ENCODE assay signal across 8 cellular contexts in genomic region chr18:54119524-54120019, GRCh38.
DNase-seq lines count a peak whose midpoint lies in the region; ATAC-seq, FAIRE-seq and TF ChIP-seq lines count a peak whose summit lies in the region.

No MANE protein-coding gene starts in this region.

- no peaks in the 10 kb centered on the region for H3K9me1 ChIP-seq in keratinocyte (ENCODE audit: control insufficient read depth, extremely low read depth, insufficient read depth, low read length)

- H3K9me2 ChIP-seq in OCI-LY7 (ENCODE audit: insufficient read depth, low read length) = no peaks in the 10 kb centered on the region

- peak overlapping the region in 3 of 4 donors; percentile 56 to 87 (median 75) for H3K4me3 Mint-ChIP-seq in IgD-negative memory B cell

- H3K4me2 ChIP-seq in OCI-LY7 (ENCODE audit: low read length) (peak overlapping the region; percentile 60), keratinocyte (ENCODE audit: control insufficient read depth, extremely low read depth, insufficient read depth, low read depth, low read length) (peak overlapping the region; percentile 30)

- POLR2A ChIA-PET in OCI-LY7 (lab: Charles Lee) = no interaction called here

- intact Hi-C loops in OCI-LY7 (cut with micrococcal nuclease; ENCODE audit: unreplicated experiment) = loop anchor here (5.0 kb wide), 2 partner anchors 207 to 552 kb away; no protein-coding TSS in a partner anchor
- intact Hi-C loops in breast epithelium (cut with DNase I; ENCODE audit: low total_unique reads) = no loop called here

- peak; percentile 94 for ATAC-seq in GM21825 (IDR thresholded peaks at IDR 0.05; ENCODE audit: unreplicated experiment)

- no peak overlapping the region for H3K27ac Mint-ChIP-seq in IgD-negative memory B cell

- peak; percentile 83 for TF ChIP-seq CTCF in OCI-LY7 (conservative IDR thresholded peaks at IDR 0.05; ENCODE audit: low read length)
- TF ChIP-seq CTCF in breast epithelium (IDR thresholded peaks at IDR 0.05) = peak in 2 of 3 donors; percentile 56 to 62
- TF ChIP-seq CTCF in keratinocyte (optimal IDR thresholded peaks at IDR 0.05 in 1 of 3, IDR thresholded peaks at IDR 0.05 in 1 of 3, conservative IDR thresholded peaks at IDR 0.05 in 1 of 3; ENCODE audit: extremely low read depth in 1 of 3, insufficient read depth in 2 of 3, low read length in 3 of 3) = peak; percentile 53 to 80 (median 63)

- H3K4me1 ChIP-seq in OCI-LY7 (ENCODE audit: insufficient read depth, low read length, poor library complexity, severe bottlenecking) (no peaks in the 10 kb centered on the region), breast epithelium (no peaks in the 10 kb centered on the region), keratinocyte (ENCODE audit: control insufficient read depth, extremely low read depth, insufficient read depth, low read length) (no peaks in the 10 kb centered on the region)

- no peaks in the 10 kb centered on the region for H4K20me1 ChIP-seq in OCI-LY7 (ENCODE audit: insufficient read depth, low read length)
- no peaks in the 10 kb centered on the region for H4K20me1 ChIP-seq in keratinocyte (ENCODE audit: control insufficient read depth, extremely low read depth, insufficient read depth, low read length)

- H3K36me3 ChIP-seq in OCI-LY7 (ENCODE audit: insufficient read depth, low read length) (no peaks in the 10 kb centered on the region), breast epithelium (no peaks in the 10 kb centered on the region), keratinocyte (ENCODE audit: control insufficient read depth in 2 of 2, extremely low read depth in 1 of 2, insufficient read depth in 2 of 2, low read length in 2 of 2) (no peaks in the 10 kb centered on the region)

- H2AFZ ChIP-seq in OCI-LY7 (ENCODE audit: low read length) (peak overlapping the region; percentile 64), keratinocyte (ENCODE audit: control insufficient read depth, low read length) (peak overlapping the region; percentile 72)

- H3K79me2 ChIP-seq in OCI-LY7 (ENCODE audit: insufficient read depth, low read depth, low read length) (no peaks in the 10 kb centered on the region), keratinocyte (ENCODE audit: control insufficient read depth, insufficient read depth, low read length) (no peaks in the 10 kb centered on the region)

- peak; percentile 95 for FAIRE-seq in keratinocyte (lab: Jason Lieb, UNC)

- dilution Hi-C loops in keratinocyte (cut with MboI; ENCODE audit: extremely low pct_ligation_motif_present, low sequenced_read_pairs) = no loop called here

- H3K36me3 Mint-ChIP-seq in IgD-negative memory B cell = no peaks in the 10 kb centered on the region

- H3K27ac ChIP-seq in OCI-LY7 (ENCODE audit: low read depth, low read length, poor library complexity, severe bottlenecking) (no peak overlapping the region), breast epithelium (no peak overlapping the region), keratinocyte (ENCODE audit: control insufficient read depth, insufficient read depth, low read length) (no peak overlapping the region)

- no peaks in the 10 kb centered on the region for H3K27me3 Mint-ChIP-seq in IgD-negative memory B cell

- TF ChIP-seq POLR2A in breast epithelium (IDR thresholded peaks at IDR 0.05) = no peak

- no peaks in the 10 kb centered on the region for H3K9me3 Mint-ChIP-seq in IgD-negative memory B cell

- CTCF ChIA-PET in OCI-LY7 (lab: Charles Lee; ENCODE audit: unreplicated experiment) = interaction anchor here (1.0 kb wide), 1 partner anchor 15 kb away, joined by 3 read pairs; no protein-coding TSS in a partner anchor

- H3K27me3 ChIP-seq in breast epithelium (no peaks in the 10 kb centered on the region), keratinocyte (ENCODE audit: control insufficient read depth, extremely low read depth, insufficient read depth, low read length) (no peaks in the 10 kb centered on the region)

- no peaks in the 10 kb centered on the region for H3K9me3 ChIP-seq in OCI-LY7 (ENCODE audit: low read length)
- no peaks in the 10 kb centered on the region for H3K9me3 ChIP-seq in breast epithelium
- no peaks in the 10 kb centered on the region for H3K9me3 ChIP-seq in keratinocyte (ENCODE audit: control insufficient read depth, low read depth, low read length)

- peak; percentile 3 for DNase-seq in stimulated activated CD4-positive, alpha-beta T cell treated with anti-CD3 and anti-CD28 coated beads, Interleukin-2, amount 100 ng/mL, for 4 hours (ENCODE audit: low read depth)
- no peak for DNase-seq in stimulated activated CD4-positive, alpha-beta T cell treated with anti-CD3 and anti-CD28 coated beads, Interleukin-1b, Interleukin-23, amount 100 ng/mL, for 48 hours
- DNase-seq in OCI-LY7 (ENCODE audit: low spot score) (peak; percentile 60), breast epithelium (ENCODE audit: low spot score in 2 of 2) (no peak), keratinocyte (ENCODE audit: low read depth, low spot score) (no peak), stromal cell of bone marrow (ENCODE audit: low read depth) (peak; percentile 49)

- H3K4me1 Mint-ChIP-seq in IgD-negative memory B cell = peaks cover 0 to 4% (median 2%) of the 10 kb centered on the region in 3 donors

- H3K4me3 ChIP-seq in OCI-LY7 (ENCODE audit: low read depth, low read length, poor library complexity, severe bottlenecking) (no peak overlapping the region), breast epithelium (no peak overlapping the region), keratinocyte (ENCODE audit: control insufficient read depth in 2 of 3, extremely low read depth in 1 of 3, insufficient read depth in 2 of 3, low read depth in 1 of 3, low read length in 3 of 3) (no peak overlapping the region)

- BruUV-seq in OCI-LY7 (replicated peaks; lab: Mats Ljungman, UMichigan) = no TSS peak

- H3K9ac ChIP-seq in keratinocyte (ENCODE audit: control insufficient read depth, extremely low read depth, insufficient read depth, low read length) = no peak overlapping the region

Comparison
In these comparisons a context has a peak if more than half of its experiments do, and no peak if none do; other contexts are left out.
1. DNase-seq: peak in stimulated activated CD4-positive, alpha-beta T cell treated with anti-CD3 and anti-CD28 coated beads, Interleukin-2, amount 100 ng/mL, for 4 hours (single experiment), OCI-LY7 (single experiment) and stromal cell of bone marrow (single experiment); none in stimulated activated CD4-positive, alpha-beta T cell treated with anti-CD3 and anti-CD28 coated beads, Interleukin-1b, Interleukin-23, amount 100 ng/mL, for 48 hours (single experiment), breast epithelium (0 of 2) and keratinocyte (single experiment).
2. Peak in every context shown above with its lines, with median percentiles within 50 percentile points of each other: CTCF ChIP-seq.